In the genomic region with DNA sequence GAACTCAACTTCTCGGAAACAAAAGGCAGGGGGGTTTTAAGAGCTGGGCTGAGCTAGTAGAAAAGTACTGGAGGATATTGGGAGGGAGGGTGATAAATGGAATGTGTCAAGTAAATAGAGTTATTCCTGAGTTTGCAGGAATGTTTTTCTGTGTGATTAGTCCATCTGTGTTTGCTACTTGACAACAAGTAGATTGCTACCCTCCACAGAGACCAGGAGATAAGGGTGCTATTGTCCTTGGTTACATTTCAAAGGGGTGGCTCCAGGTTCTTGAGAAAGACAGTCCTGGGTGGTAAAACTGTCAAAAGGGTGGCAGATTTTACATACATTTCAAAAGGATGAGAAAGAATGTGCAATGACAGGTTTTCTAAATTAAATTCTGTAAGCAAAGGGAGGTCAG, we compare ENCODE assay signal across 13 cellular contexts.
"Had no signal": no experiment of that assay in that cellular context is flagged by ENCODE, and none has a peak within 500 bp of the region (broad histone marks: within the 10 kb centered on the region; RNA-seq: fewer than 3 reads in every experiment).

No MANE protein-coding gene starts in this region.

- H3K27me3 ChIP-seq: dorsolateral prefrontal cortex, heart right ventricle, right atrium auricular region had no signal

- H3K4me1 ChIP-seq: heart right ventricle, right atrium auricular region had no signal

- H3K9me3 ChIP-seq: right atrium auricular region had no signal

- H3K27ac ChIP-seq: dorsolateral prefrontal cortex, heart right ventricle, right atrium auricular region had no signal

- H3K4me3 ChIP-seq: dorsolateral prefrontal cortex, heart right ventricle, lung, right atrium auricular region had no signal

- H3K36me3 ChIP-seq: heart right ventricle, right atrium auricular region had no signal

- DNase-seq: cortex of kidney; dorsolateral prefrontal cortex; effector CD8-positive, alpha-beta T cell; heart right ventricle; left colon; left ventricle myocardium superior; natural killer cell; posterior cingulate gyrus; small intestine; stimulated activated CD4-positive, alpha-beta T cell treated with anti-CD3 and anti-CD28 coated beads, Interleukin-12 subunit alpha, Interleukin-12 subunit beta, amount 100 ng/mL, for 4 hours; stimulated activated naive CD4-positive, alpha-beta T cell treated with Interleukin-2 at 50 U/mL for 16 hours had no signal
